ENCODE assay signal across 1 cellular context in the genomic region with DNA sequence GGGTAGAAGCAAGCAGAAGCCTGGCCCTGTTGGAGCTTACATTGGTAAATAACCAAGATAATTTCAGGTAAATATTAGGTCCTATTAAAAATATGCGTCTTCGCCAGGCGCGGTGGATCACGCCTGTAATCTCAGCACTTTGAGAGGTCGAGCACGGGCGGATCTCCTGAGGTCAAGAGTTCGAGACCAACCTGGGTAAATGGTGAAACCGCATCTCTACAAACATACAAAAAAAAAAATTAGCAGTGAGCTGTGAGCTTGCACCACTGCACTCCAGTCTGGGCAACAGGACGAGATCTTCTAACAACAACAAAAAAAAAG.
TF ChIP-seq lines count a peak whose summit lies in the region.

No MANE protein-coding gene starts in this region.

TF ChIP-seq in SK-N-SH, 30 proteins besides CTCF, POLR2A, EP300 and RAD21 (continued from another document):
- TF ChIP-seq RXRA (IDR thresholded peaks at IDR 0.05; ENCODE audit: borderline replicate concordance, low read depth) (no peak), TCF12 (IDR thresholded peaks at IDR 0.05) (no peak)
- TF ChIP-seq, protein P1, sequence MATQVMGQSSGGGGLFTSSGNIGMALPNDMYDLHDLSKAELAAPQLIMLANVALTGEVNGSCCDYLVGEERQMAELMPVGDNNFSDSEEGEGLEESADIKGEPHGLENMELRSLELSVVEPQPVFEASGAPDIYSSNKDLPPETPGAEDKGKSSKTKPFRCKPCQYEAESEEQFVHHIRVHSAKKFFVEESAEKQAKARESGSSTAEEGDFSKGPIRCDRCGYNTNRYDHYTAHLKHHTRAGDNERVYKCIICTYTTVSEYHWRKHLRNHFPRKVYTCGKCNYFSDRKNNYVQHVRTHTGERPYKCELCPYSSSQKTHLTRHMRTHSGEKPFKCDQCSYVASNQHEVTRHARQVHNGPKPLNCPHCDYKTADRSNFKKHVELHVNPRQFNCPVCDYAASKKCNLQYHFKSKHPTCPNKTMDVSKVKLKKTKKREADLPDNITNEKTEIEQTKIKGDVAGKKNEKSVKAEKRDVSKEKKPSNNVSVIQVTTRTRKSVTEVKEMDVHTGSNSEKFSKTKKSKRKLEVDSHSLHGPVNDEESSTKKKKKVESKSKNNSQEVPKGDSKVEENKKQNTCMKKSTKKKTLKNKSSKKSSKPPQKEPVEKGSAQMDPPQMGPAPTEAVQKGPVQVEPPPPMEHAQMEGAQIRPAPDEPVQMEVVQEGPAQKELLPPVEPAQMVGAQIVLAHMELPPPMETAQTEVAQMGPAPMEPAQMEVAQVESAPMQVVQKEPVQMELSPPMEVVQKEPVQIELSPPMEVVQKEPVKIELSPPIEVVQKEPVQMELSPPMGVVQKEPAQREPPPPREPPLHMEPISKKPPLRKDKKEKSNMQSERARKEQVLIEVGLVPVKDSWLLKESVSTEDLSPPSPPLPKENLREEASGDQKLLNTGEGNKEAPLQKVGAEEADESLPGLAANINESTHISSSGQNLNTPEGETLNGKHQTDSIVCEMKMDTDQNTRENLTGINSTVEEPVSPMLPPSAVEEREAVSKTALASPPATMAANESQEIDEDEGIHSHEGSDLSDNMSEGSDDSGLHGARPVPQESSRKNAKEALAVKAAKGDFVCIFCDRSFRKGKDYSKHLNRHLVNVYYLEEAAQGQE (IDR thresholded peaks at IDR 0.05; ENCODE audit: low read depth, low read length), result no peak
